ENCODE assay signal across 1 cellular context in genomic region chr1:150168960-150169565, GRCh38.
TF ChIP-seq lines count a peak whose summit lies in the region.

No MANE protein-coding gene starts in this region.

TF ChIP-seq in HEK293, 187 proteins besides CTCF, POLR2A, EP300 and RAD21 (continued from another document):
- TF ChIP-seq ZNF184 (tag by site-specific recombination; IDR thresholded peaks at IDR 0.05) (0 out of 2 replicates have a peak, but pooled peaks have one; percentile 10), ZNF624 (tag by site-specific recombination; IDR thresholded peaks at IDR 0.05) (no peak), ZFP69B (tag by site-specific recombination; IDR thresholded peaks at IDR 0.05) (peak; percentile 97), ZNF248 (tag by site-specific recombination; IDR thresholded peaks at IDR 0.05) (no peak), ZNF843 (tag by site-specific recombination; IDR thresholded peaks at IDR 0.05) (no peak), ATF2 (tag by site-specific recombination; IDR thresholded peaks at IDR 0.05; ENCODE audit: low read depth) (no peak), ZNF677 (tag by site-specific recombination; IDR thresholded peaks at IDR 0.05) (no peak), RBAK (tag by site-specific recombination; IDR thresholded peaks at IDR 0.05) (no peak), ZNF692 (tag by site-specific recombination; IDR thresholded peaks at IDR 0.05) (peak; percentile 97), ZNF341 (tag by site-specific recombination; IDR thresholded peaks at IDR 0.05; ENCODE audit: low read depth) (no peak), KLF7 (tag by site-specific recombination; IDR thresholded peaks at IDR 0.05; ENCODE audit: borderline replicate concordance) (no peak), OVOL3 (tag by site-specific recombination; IDR thresholded peaks at IDR 0.05) (no peak), ZNF626 (tag by site-specific recombination; IDR thresholded peaks at IDR 0.05) (no peak), PRDM1 (tag by site-specific recombination; IDR thresholded peaks at IDR 0.05) (no peak), ZNF138 (tag by site-specific recombination; IDR thresholded peaks at IDR 0.05; ENCODE audit: borderline replicate concordance) (no peak), HOXD13 (CRISPR knock-in tag; IDR thresholded peaks at IDR 0.05; ENCODE audit: borderline replicate concordance) (no peak), PBX3 (CRISPR knock-in tag; IDR thresholded peaks at IDR 0.05) (no peak)
